Comparison of ENCODE assay signal across 16 cellular contexts in genomic region chr4:41009411-41009810, GRCh38.
DNase-seq lines count a peak whose midpoint lies in the region; ATAC-seq, FAIRE-seq and TF ChIP-seq lines count a peak whose summit lies in the region.
"Had no signal": no experiment of that assay in that cellular context is flagged by ENCODE, and none has a peak within 500 bp of the region (broad histone marks: within the 10 kb centered on the region; RNA-seq: fewer than 3 reads in every experiment).

No MANE protein-coding gene starts in this region.

- DNase-seq in GM23248 (peak; percentile 82), NCI-H460 (ENCODE audit: extremely low read depth, low read depth) (peak; percentile 61), bronchial epithelial cell (ENCODE audit: low read depth) (peak; percentile 93), HepG2 (ENCODE audit: low spot score) (no peak)
- DNase-seq in T-helper 2 cell treated with Interferon-gamma antibody and Interleukin-4, amounts not matched to agents 5 μg/mL and 100 μg/mL, for 36 hours (ENCODE audit: low spot score) = no peak
- DNase-seq in activated CD4-positive, alpha-beta T cell treated with anti-CD3 and anti-CD28 coated beads, Interleukin-2, amount 10 ng/mL, durations not matched to agents 7 days and 5 days = no peak
- DNase-seq: activated naive CD8-positive, alpha-beta T cell treated with anti-CD3 and anti-CD28 coated beads, Interleukin-2, amount 10 ng/mL, durations not matched to agents 7 days and 5 days; COR-L47; heart right ventricle; Kasumi-1; SHP77; spleen; tibial artery had no signal

- no peaks in the 10 kb centered on the region for H3K4me1 Mint-ChIP-seq in T-helper 2 cell treated with Interferon-gamma antibody and Interleukin-4, amounts not matched to agents 5 μg/mL and 100 μg/mL, for 36 hours (ENCODE audit: low read depth)
- no peaks in the 10 kb centered on the region for H3K4me1 Mint-ChIP-seq in activated CD4-positive, alpha-beta T cell treated with anti-CD3 and anti-CD28 coated beads, Interleukin-2, amount 10 ng/mL, durations not matched to agents 7 days and 5 days
- H3K4me1 Mint-ChIP-seq: activated naive CD8-positive, alpha-beta T cell treated with anti-CD3 and anti-CD28 coated beads, Interleukin-2, amount 10 ng/mL, durations not matched to agents 7 days and 5 days had no signal

- no peaks in the 10 kb centered on the region for H4K20me1 ChIP-seq in GM23248 (ENCODE audit: insufficient read depth)
- H4K20me1 ChIP-seq in HepG2 (ENCODE audit: insufficient read depth, low read length) = no peaks in the 10 kb centered on the region

- no peak for FAIRE-seq in bronchial epithelial cell (lab: Jason Lieb, UNC)
- no peak for FAIRE-seq in HepG2 (lab: Jason Lieb, UNC)

- H3K27ac ChIP-seq in GM23248 (peak overlapping the region; percentile 66), HepG2 (ENCODE audit: extremely low read length, insufficient read depth, low read length) (no peak overlapping the region)
- H3K27ac ChIP-seq: heart right ventricle, spleen, tibial artery had no signal

- intact Hi-C loops in HepG2 (cut with micrococcal nuclease; ENCODE audit: unreplicated experiment) = no loop called here

- no peaks in the 10 kb centered on the region for H3K27me3 Mint-ChIP-seq in T-helper 2 cell treated with Interferon-gamma antibody and Interleukin-4, amounts not matched to agents 5 μg/mL and 100 μg/mL, for 36 hours (ENCODE audit: low read depth)
- H3K27me3 Mint-ChIP-seq in activated CD4-positive, alpha-beta T cell treated with anti-CD3 and anti-CD28 coated beads, Interleukin-2, amount 10 ng/mL, durations not matched to agents 7 days and 5 days = peaks cover 2% of the 10 kb centered on the region
- H3K27me3 Mint-ChIP-seq: dendritic cell treated with granulocyte-macrophage colony-stimulating factor and Interleukin-4, amounts not matched to agents 40 ng/mL and 50 ng/mL, for 4 days had no signal

- H3K4me1 ChIP-seq in GM23248 (ENCODE audit: insufficient read depth) = peaks cover 36% of the 10 kb centered on the region
- peaks cover 7% of the 10 kb centered on the region for H3K4me1 ChIP-seq in HepG2 (ENCODE audit: insufficient read depth, low read length)

- in situ Hi-C loops in GM23248 (cut with MboI) = no loop called here
- in situ Hi-C loops in HepG2 (cut with HindIII; ENCODE audit: extremely low pct_ligation_motif_present, low pct_unique_long_range_greater_than_20kb) = no loop called here

- peaks cover 33% of the 10 kb centered on the region for H3F3A ChIP-seq in GM23248 (ENCODE audit: insufficient read depth)

- BruUV-seq in HepG2 (replicated peaks; lab: Mats Ljungman, UMichigan) = no TSS peak

- CTCF ChIA-PET in HepG2 (lab: Yijun Ruan, JAX; ENCODE audit: low intra/inter-chr PET ratio, low total read pairs) = no interaction called here
- CTCF ChIA-PET in activated CD4-positive, alpha-beta T cell treated with anti-CD3 and anti-CD28 coated beads, Interleukin-2, amount 10 ng/mL, durations not matched to agents 7 days and 5 days (lab: Charles Lee) = no interaction called here

- TF ChIP-seq CTCF in bronchial epithelial cell (IDR thresholded peaks at IDR 0.05; ENCODE audit: insufficient read depth, low read length, severe bottlenecking) = no peak
- TF ChIP-seq CTCF in HepG2 (CRISPR knock-in tag; IDR thresholded peaks at IDR 0.05) = no peak

- H2AFZ ChIP-seq in GM23248 = peak overlapping the region; percentile 33; the same call in 1 of the 2 replicates
- no peak overlapping the region for H2AFZ ChIP-seq in HepG2 (ENCODE audit: low read length)

- POLR2A ChIA-PET in HepG2 (lab: Yijun Ruan, JAX) = no interaction called here
- POLR2A ChIA-PET in activated CD4-positive, alpha-beta T cell treated with anti-CD3 and anti-CD28 coated beads, Interleukin-2, amount 10 ng/mL, durations not matched to agents 7 days and 5 days (lab: Charles Lee) = no interaction called here

- no peaks in the 10 kb centered on the region for H3K9me2 ChIP-seq in GM23248 (ENCODE audit: insufficient read depth)

- TF ChIP-seq POLR2A in HepG2 (IDR thresholded peaks at IDR 0.05; ENCODE audit: insufficient read depth in 1 of 2, low read depth in 2 of 2, low read length in 2 of 2) = no peak
- no peak for TF ChIP-seq POLR2A in GM18505 (IDR thresholded peaks at IDR 0.05; ENCODE audit: borderline replicate concordance, extremely low read depth, insufficient read depth, insufficient read length)

- ATAC-seq in HepG2 = no peak
- ATAC-seq in GM18505 (IDR thresholded peaks at IDR 0.05; ENCODE audit: unreplicated experiment) = no peak
- ATAC-seq in GM18873 (IDR thresholded peaks at IDR 0.05; ENCODE audit: low FRiP score, unreplicated experiment) = no peak

- WGBS in GM23248 (ENCODE audit: low coverage in 1 of 2, low lambda C conversion rate in 2 of 2, missing lambda C conversion rate in 2 of 2), 2 experiments = 14 to 17% methylated on average over 3 of the region's 3 CpGs
- 93% methylated on average over 3 of the region's 3 CpGs for WGBS in HepG2 (ENCODE audit: low lambda C conversion rate)

- H3K9ac ChIP-seq in GM23248 (peak overlapping the region; percentile 35), HepG2 (ENCODE audit: insufficient read depth, low read depth, low read length) (no peak overlapping the region)

- H3K79me2 ChIP-seq in GM23248 (ENCODE audit: insufficient read depth) (peaks cover 45% of the 10 kb centered on the region), HepG2 (ENCODE audit: insufficient read depth, low read length) (no peaks in the 10 kb centered on the region)

- H3K4me2 ChIP-seq in GM23248 (ENCODE audit: unreplicated experiment) (peak overlapping the region; percentile 59), HepG2 (ENCODE audit: low read depth, low read length) (no peak overlapping the region)

- H3K4me3 ChIP-seq in GM23248 (peak overlapping the region; percentile 45), bronchial epithelial cell (ENCODE audit: low read depth, low read length) (no peak overlapping the region), HepG2 (replicated peaks in 1 of 3; ENCODE audit: insufficient read depth in 1 of 3, low read depth in 2 of 3, low read length in 3 of 3) (no peak overlapping the region)
- H3K4me3 ChIP-seq: heart right ventricle, spleen, tibial artery had no signal

- no peaks in the 10 kb centered on the region for H3K36me3 Mint-ChIP-seq in T-helper 2 cell treated with Interferon-gamma antibody and Interleukin-4, amounts not matched to agents 5 μg/mL and 100 μg/mL, for 36 hours (ENCODE audit: low read depth)
- H3K36me3 Mint-ChIP-seq in activated CD4-positive, alpha-beta T cell treated with anti-CD3 and anti-CD28 coated beads, Interleukin-2, amount 10 ng/mL, durations not matched to agents 7 days and 5 days (ENCODE audit: low read depth) = no peaks in the 10 kb centered on the region
- H3K36me3 Mint-ChIP-seq: activated naive CD8-positive, alpha-beta T cell treated with anti-CD3 and anti-CD28 coated beads, Interleukin-2, amount 10 ng/mL, durations not matched to agents 7 days and 5 days had no signal

- TF ChIP-seq EP300 in HepG2 (IDR thresholded peaks at IDR 0.05; ENCODE audit: low read depth in 2 of 2, low read length in 2 of 2) (no peak), HepG2 (CRISPR knock-in tag; IDR thresholded peaks at IDR 0.05; ENCODE audit: borderline replicate concordance) (no peak)

- no peak overlapping the region for H3K4me3 Mint-ChIP-seq in T-helper 2 cell treated with Interferon-gamma antibody and Interleukin-4, amounts not matched to agents 5 μg/mL and 100 μg/mL, for 36 hours
- no peak overlapping the region for H3K4me3 Mint-ChIP-seq in activated CD4-positive, alpha-beta T cell treated with anti-CD3 and anti-CD28 coated beads, Interleukin-2, amount 10 ng/mL, durations not matched to agents 7 days and 5 days
- H3K4me3 Mint-ChIP-seq: activated naive CD8-positive, alpha-beta T cell treated with anti-CD3 and anti-CD28 coated beads, Interleukin-2, amount 10 ng/mL, durations not matched to agents 7 days and 5 days; dendritic cell treated with granulocyte-macrophage colony-stimulating factor and Interleukin-4, amounts not matched to agents 40 ng/mL and 50 ng/mL, for 4 days had no signal

- H3K27me3 ChIP-seq in GM23248 (replicated peaks; ENCODE audit: insufficient read depth) = no peaks in the 10 kb centered on the region
- H3K27me3 ChIP-seq in bronchial epithelial cell (ENCODE audit: control insufficient read depth, insufficient read depth, low read length) = no peaks in the 10 kb centered on the region
- no peaks in the 10 kb centered on the region for H3K27me3 ChIP-seq in HepG2 (ENCODE audit: control insufficient read depth in 1 of 2, insufficient read depth in 2 of 2, low read length in 2 of 2)
- H3K27me3 ChIP-seq: heart right ventricle, spleen, tibial artery had no signal

- H3K36me3 ChIP-seq in GM23248 (ENCODE audit: low read depth) (no peaks in the 10 kb centered on the region), bronchial epithelial cell (ENCODE audit: control insufficient read depth, insufficient read depth, low read length) (peaks cover 2% of the 10 kb centered on the region), HepG2 (replicated peaks in 1 of 2; ENCODE audit: control insufficient read depth in 1 of 2, insufficient read depth in 2 of 2, low read length in 2 of 2) (peaks cover 7 to 8% of the 10 kb centered on the region in 2 experiments)

- no peaks in the 10 kb centered on the region for H3K9me3 ChIP-seq in GM23248 (ENCODE audit: low read depth)
- H3K9me3 ChIP-seq in HepG2 (ENCODE audit: low read length) = no peaks in the 10 kb centered on the region
- H3K9me3 ChIP-seq: tibial artery had no signal

- no peak for TF ChIP-seq RAD21 in HepG2 (CRISPR knock-in tag; IDR thresholded peaks at IDR 0.05)

- H3K9me3 Mint-ChIP-seq in T-helper 2 cell treated with Interferon-gamma antibody and Interleukin-4, amounts not matched to agents 5 μg/mL and 100 μg/mL, for 36 hours = no peaks in the 10 kb centered on the region
- no peaks in the 10 kb centered on the region for H3K9me3 Mint-ChIP-seq in activated CD4-positive, alpha-beta T cell treated with anti-CD3 and anti-CD28 coated beads, Interleukin-2, amount 10 ng/mL, durations not matched to agents 7 days and 5 days
- H3K9me3 Mint-ChIP-seq: activated naive CD8-positive, alpha-beta T cell treated with anti-CD3 and anti-CD28 coated beads, Interleukin-2, amount 10 ng/mL, durations not matched to agents 7 days and 5 days; dendritic cell treated with granulocyte-macrophage colony-stimulating factor and Interleukin-4, amounts not matched to agents 40 ng/mL and 50 ng/mL, for 4 days had no signal

- H3K27ac Mint-ChIP-seq in T-helper 2 cell treated with Interferon-gamma antibody and Interleukin-4, amounts not matched to agents 5 μg/mL and 100 μg/mL, for 36 hours = no peak overlapping the region
- no peak overlapping the region for H3K27ac Mint-ChIP-seq in activated CD4-positive, alpha-beta T cell treated with anti-CD3 and anti-CD28 coated beads, Interleukin-2, amount 10 ng/mL, durations not matched to agents 7 days and 5 days
- H3K27ac Mint-ChIP-seq: activated naive CD8-positive, alpha-beta T cell treated with anti-CD3 and anti-CD28 coated beads, Interleukin-2, amount 10 ng/mL, durations not matched to agents 7 days and 5 days; dendritic cell treated with granulocyte-macrophage colony-stimulating factor and Interleukin-4, amounts not matched to agents 40 ng/mL and 50 ng/mL, for 4 days had no signal

TF ChIP-seq in HepG2, 621 proteins besides CTCF, POLR2A, EP300 and RAD21 (continues in another document):
- no peak for TF ChIP-seq MBD4 (IDR thresholded peaks at IDR 0.05; ENCODE audit: borderline replicate concordance, low read length)
- TF ChIP-seq SNAI1 (CRISPR knock-in tag; IDR thresholded peaks at IDR 0.05; ENCODE audit: borderline replicate concordance) = no peak
- no peak for TF ChIP-seq ZSCAN22 (CRISPR knock-in tag; IDR thresholded peaks at IDR 0.05)

Comparison
In these comparisons a context has a peak if more than half of its experiments do, and no peak if none do; other contexts are left out.
1. DNase-seq: peak in GM23248 (single experiment), NCI-H460 (single experiment) and bronchial epithelial cell (single experiment); none in HepG2 (single experiment), T-helper 2 cell treated with Interferon-gamma antibody and Interleukin-4, amounts not matched to agents 5 μg/mL and 100 μg/mL, for 36 hours (single experiment) and activated CD4-positive, alpha-beta T cell treated with anti-CD3 and anti-CD28 coated beads, Interleukin-2, amount 10 ng/mL, durations not matched to agents 7 days and 5 days (single experiment).